ENCODE assay signal across 21 cellular contexts in genomic region chr6:6760054-6760453, GRCh38.
"Had no signal": no experiment of that assay in that cellular context is flagged by ENCODE, and none has a peak within 500 bp of the region (broad histone marks: within the 10 kb centered on the region; RNA-seq: fewer than 3 reads in every experiment).

No MANE protein-coding gene starts in this region.

- H3K9me3 ChIP-seq: thyroid gland, uterus had no signal

- ATAC-seq: activated CD8-positive, alpha-beta T cell treated with anti-CD3 and anti-CD28 coated beads, Interleukin-2, amount 10 ng/mL, durations not matched to agents 7 days and 5 days had no signal

- H3K27me3 ChIP-seq: brain microvascular endothelial cell, thyroid gland, uterus had no signal

- DNase-seq: activated CD4-positive, alpha-beta T cell treated with anti-CD3 and anti-CD28 coated beads, Interleukin-2, amount 10 ng/mL, durations not matched to agents 24 days and 14 days; activated CD8-positive, alpha-beta T cell treated with anti-CD3 and anti-CD28 coated beads, Interleukin-2, amount 10 ng/mL, durations not matched to agents 7 days and 5 days; activated naive CD4-positive, alpha-beta T cell treated with Interleukin-2 at 50 U/mL for 16 hours; activated T-cell treated with anti-CD3 and anti-CD28 coated beads, Interleukin-2, amount 50 U/mL, for 24 hours; aorta; brain microvascular endothelial cell; central memory CD4-positive, alpha-beta T cell; erythroblast; foreskin melanocyte; glutamatergic neuron; hippocampal formation; left cardiac atrium; nephron progenitor cell; stimulated activated CD4-positive, alpha-beta T cell treated with anti-CD3 and anti-CD28 coated beads, Interleukin-12 subunit alpha, Interleukin-12 subunit beta, amount 100 ng/mL, for 4 hours; stimulated activated CD4-positive, alpha-beta T cell treated with anti-CD3 and anti-CD28 coated beads, Interleukin-1b, Interleukin-23, amount 100 ng/mL, for 48 hours; stimulated activated CD8-positive, alpha-beta memory T cell treated with anti-CD3 and anti-CD28 coated beads, Interleukin-4, amount 100 ng/mL, for 48 hours; stimulated activated naive CD4-positive, alpha-beta T cell treated with Interleukin-2 at 50 U/mL for 16 hours; thyroid gland; uterus had no signal

- H3K27ac ChIP-seq: brain microvascular endothelial cell had no signal

- H3K4me3 Mint-ChIP-seq: activated CD4-positive, alpha-beta T cell treated with anti-CD3 and anti-CD28 coated beads, Interleukin-2, amount 10 ng/mL, durations not matched to agents 24 days and 14 days; activated CD8-positive, alpha-beta T cell treated with anti-CD3 and anti-CD28 coated beads, Interleukin-2, amount 10 ng/mL, durations not matched to agents 7 days and 5 days; activated T-cell treated with anti-CD3 and anti-CD28 coated beads, Interleukin-2, amount 50 U/mL, for 24 hours; T-helper 2 cell treated with Interferon-gamma antibody and Interleukin-4, amounts not matched to agents 5 μg/mL and 100 μg/mL, for 36 hours had no signal

- H3K27ac Mint-ChIP-seq: activated CD4-positive, alpha-beta T cell treated with anti-CD3 and anti-CD28 coated beads, Interleukin-2, amount 10 ng/mL, durations not matched to agents 24 days and 14 days; activated CD8-positive, alpha-beta T cell treated with anti-CD3 and anti-CD28 coated beads, Interleukin-2, amount 10 ng/mL, durations not matched to agents 7 days and 5 days; activated T-cell treated with anti-CD3 and anti-CD28 coated beads, Interleukin-2, amount 50 U/mL, for 24 hours; activated T-helper 2 cell treated with anti-CD3 and anti-CD28 coated beads, Interferon-gamma antibody, Interleukin-2, Interleukin-4, amounts not matched to agents 10 μg/mL and 5 μg/mL and 100 μg/mL, durations not matched to agents 14 hours and 24 hours and 36 hours; T-helper 2 cell treated with Interferon-gamma antibody and Interleukin-4, amounts not matched to agents 5 μg/mL and 100 μg/mL, for 36 hours had no signal

- H3K4me3 ChIP-seq: thyroid gland, uterus had no signal

- H3K4me1 ChIP-seq: uterus had no signal

- H3K36me3 ChIP-seq: brain microvascular endothelial cell, thyroid gland, uterus had no signal

- H3K9me3 Mint-ChIP-seq: activated CD4-positive, alpha-beta T cell treated with anti-CD3 and anti-CD28 coated beads, Interleukin-2, amount 10 ng/mL, durations not matched to agents 24 days and 14 days; activated T-cell treated with anti-CD3 and anti-CD28 coated beads, Interleukin-2, amount 50 U/mL, for 24 hours; activated T-helper 2 cell treated with anti-CD3 and anti-CD28 coated beads, Interferon-gamma antibody, Interleukin-2, Interleukin-4, amounts not matched to agents 10 μg/mL and 5 μg/mL and 100 μg/mL, durations not matched to agents 14 hours and 24 hours and 36 hours; T-helper 2 cell treated with Interferon-gamma antibody and Interleukin-4, amounts not matched to agents 5 μg/mL and 100 μg/mL, for 36 hours had no signal
